ENCODE assay signal across 13 cellular contexts in genomic region chr13:73924607-73925006, GRCh38.
DNase-seq lines count a peak whose midpoint lies in the region; ATAC-seq and TF ChIP-seq lines count a peak whose summit lies in the region.
"Had no signal": no experiment of that assay in that cellular context is flagged by ENCODE, and none has a peak within 500 bp of the region (broad histone marks: within the 10 kb centered on the region; RNA-seq: fewer than 3 reads in every experiment).

No MANE protein-coding gene starts in this region.

- peak; percentile 85 for ATAC-seq in GM19372 (IDR thresholded peaks at IDR 0.05; ENCODE audit: low read depth, unreplicated experiment)
- peak; percentile 65 for ATAC-seq in HG02943 (IDR thresholded peaks at IDR 0.05; ENCODE audit: low read depth, unreplicated experiment)

- H3K27ac Mint-ChIP-seq in T-helper 1 cell treated with Interleukin-12 subunit alpha and Interleukin-12 subunit beta and Interleukin-4 antibody, amounts not matched to agents 30 μg/mL and 1 μg/mL, for 36 hours, result peak overlapping the region; percentile 1
- H3K27ac Mint-ChIP-seq: CD14-positive monocyte had no signal

- H3K4me3 Mint-ChIP-seq in T-helper 1 cell treated with Interleukin-12 subunit alpha and Interleukin-12 subunit beta and Interleukin-4 antibody, amounts not matched to agents 30 μg/mL and 1 μg/mL, for 36 hours, result no peak overlapping the region
- H3K4me3 Mint-ChIP-seq: CD14-positive monocyte had no signal

- no peaks in the 10 kb centered on the region for H3K27me3 Mint-ChIP-seq in T-helper 1 cell treated with Interleukin-12 subunit alpha and Interleukin-12 subunit beta and Interleukin-4 antibody, amounts not matched to agents 30 μg/mL and 1 μg/mL, for 36 hours (ENCODE audit: low read depth)

- H3K36me3 Mint-ChIP-seq in T-helper 1 cell treated with Interleukin-12 subunit alpha and Interleukin-12 subunit beta and Interleukin-4 antibody, amounts not matched to agents 30 μg/mL and 1 μg/mL, for 36 hours (ENCODE audit: low read depth), result no peaks in the 10 kb centered on the region
- H3K36me3 Mint-ChIP-seq: CD14-positive monocyte had no signal

- no peak overlapping the region for H3K4me3 ChIP-seq in GM12864 (ENCODE audit: low read depth, low read length)
- H3K4me3 ChIP-seq: ovary had no signal

- H3K9me3 Mint-ChIP-seq in T-helper 1 cell treated with Interleukin-12 subunit alpha and Interleukin-12 subunit beta and Interleukin-4 antibody, amounts not matched to agents 30 μg/mL and 1 μg/mL, for 36 hours, result no peaks in the 10 kb centered on the region

- peaks cover 9% of the 10 kb centered on the region for H3K4me1 Mint-ChIP-seq in T-helper 1 cell treated with Interleukin-12 subunit alpha and Interleukin-12 subunit beta and Interleukin-4 antibody, amounts not matched to agents 30 μg/mL and 1 μg/mL, for 36 hours (ENCODE audit: low read depth)
- H3K4me1 Mint-ChIP-seq: CD14-positive monocyte had no signal

- DNase-seq in GM12864 (ENCODE audit: low read depth) (peak; percentile 31), activated gamma-delta T cell (lab: John Stamatoyannopoulos, UW) (no peak), cerebellar nuclear complex (lab: John Stamatoyannopoulos, UW) (no peak), GM13977 (ENCODE audit: low spot score) (no peak)
- no peak for DNase-seq in stimulated activated CD8-positive, alpha-beta memory T cell treated with anti-CD3 and anti-CD28 coated beads, Interleukin-4, amount 100 ng/mL, for 48 hours
- DNase-seq: activated CD8-positive, alpha-beta memory T cell treated with anti-CD3 and anti-CD28 coated beads, Interleukin-2, amount 50 U/mL, for 4 hours; NCI-H1048; ovary; SHP77 had no signal

- in situ Hi-C loops in GM13977 (cut with MboI; ENCODE audit: low pct_unique_long_range_greater_than_20kb, low sequenced_read_pairs, unreplicated experiment), result no loop called here

- no peak for TF ChIP-seq CTCF in GM12864 (IDR thresholded peaks at IDR 0.05; ENCODE audit: low read depth, low read length, missing control alignments)
- TF ChIP-seq CTCF in GM13977 (IDR thresholded peaks at IDR 0.05; ENCODE audit: extremely low read depth, insufficient read depth, missing control alignments), result no peak
